In genomic region chr2:88764850-88765153, GRCh38 we compare ENCODE assay signal across 13 cellular contexts.
DNase-seq lines count a peak whose midpoint lies in the region; ATAC-seq and TF ChIP-seq lines count a peak whose summit lies in the region.
"Had no signal": no experiment of that assay in that cellular context is flagged by ENCODE, and none has a peak within 500 bp of the region (broad histone marks: within the 10 kb centered on the region; RNA-seq: fewer than 3 reads in every experiment).

No MANE protein-coding gene starts in this region.

- H3K27me3 ChIP-seq in right cardiac atrium (ENCODE audit: control insufficient read depth, insufficient read depth), result no peaks in the 10 kb centered on the region
- peaks cover 0 to 10% of the 10 kb centered on the region in 2 donors for H3K27me3 ChIP-seq in uterus

- TF ChIP-seq POLR2A in uterus (IDR thresholded peaks at IDR 0.05), result no peak

- H3K9me3 ChIP-seq in right cardiac atrium (ENCODE audit: control insufficient read depth, low read length) (no peaks in the 10 kb centered on the region), uterus (no peaks in the 10 kb centered on the region)

- H3K27ac Mint-ChIP-seq in IgD-negative memory B cell, result peak overlapping the region in 1 of 3 donors; percentile 5
- H3K27ac Mint-ChIP-seq: activated CD4-positive, alpha-beta memory T cell treated with anti-CD3 and anti-CD28 coated beads, Interleukin-2, amount 10 ng/mL, durations not matched to agents 7 days and 5 days; activated naive CD4-positive, alpha-beta T cell treated with anti-CD3 and anti-CD28 coated beads for 36 hours; CD4-positive, CD25-positive, alpha-beta regulatory T cell; stimulated activated effector memory CD8-positive, alpha-beta T cell treated with anti-CD3 and anti-CD28 coated beads, Interleukin-12 subunit alpha, Interleukin-12 subunit beta, amount 100 ng/mL, for 72 hours had no signal

- H3K4me1 ChIP-seq in right cardiac atrium (ENCODE audit: control insufficient read depth, insufficient read depth, low read length) (no peaks in the 10 kb centered on the region), uterus (peaks cover 0 to 8% of the 10 kb centered on the region in 2 donors)

- 15% methylated on average over 22 of the region's 22 CpGs for WGBS in right cardiac atrium

- no peaks in the 10 kb centered on the region for H3K36me3 Mint-ChIP-seq in IgD-negative memory B cell
- H3K36me3 Mint-ChIP-seq: stimulated activated effector memory CD8-positive, alpha-beta T cell treated with anti-CD3 and anti-CD28 coated beads, Interleukin-12 subunit alpha, Interleukin-12 subunit beta, amount 100 ng/mL, for 72 hours had no signal

- no peaks in the 10 kb centered on the region for H3K36me3 ChIP-seq in uterus

- intact Hi-C loops in right cardiac atrium (cut with DNase I) (no loop called here), uterus (cut with DNase I; ENCODE audit: low total_unique reads) (no loop called here)

- peak overlapping the region; percentile 0 for H3K4me3 ChIP-seq in right cardiac atrium (ENCODE audit: low read length)
- peak overlapping the region; percentile 46 for H3K4me3 ChIP-seq in skeletal muscle cell (ENCODE audit: low read depth, low read length)
- H3K4me3 ChIP-seq in uterus, result no peak overlapping the region

- peaks cover 4 to 7% (median 6%) of the 10 kb centered on the region in 3 donors for H3K4me1 Mint-ChIP-seq in IgD-negative memory B cell

- H3K27ac ChIP-seq in right cardiac atrium (ENCODE audit: low read length) (no peak overlapping the region), uterus (no peak overlapping the region)

- ATAC-seq in GM19023 (IDR thresholded peaks at IDR 0.05; ENCODE audit: unreplicated experiment), result peak; percentile 5
- no peak for ATAC-seq in right cardiac atrium
- no peak for ATAC-seq in GM21825 (IDR thresholded peaks at IDR 0.05; ENCODE audit: unreplicated experiment)
- ATAC-seq: HCT116; stimulated activated effector memory CD8-positive, alpha-beta T cell treated with anti-CD3 and anti-CD28 coated beads, Interleukin-12 subunit alpha, Interleukin-12 subunit beta, amount 100 ng/mL, for 72 hours had no signal

- TF ChIP-seq CTCF in uterus (IDR thresholded peaks at IDR 0.05), result no peak

- peak overlapping the region; percentile 25 to 71 (median 50) for H3K4me3 Mint-ChIP-seq in IgD-negative memory B cell
- H3K4me3 Mint-ChIP-seq: activated CD4-positive, alpha-beta memory T cell treated with anti-CD3 and anti-CD28 coated beads, Interleukin-2, amount 10 ng/mL, durations not matched to agents 7 days and 5 days had no signal

- DNase-seq in right cardiac atrium (no peak), skeletal muscle cell (ENCODE audit: low read depth) (no peak), NCI-H1436 treated with DMSO at 0.1 percent for 48 hours (lab: John Stamatoyannopoulos, UW) (no peak), uterus (no peak)
- DNase-seq: activated CD4-positive, alpha-beta memory T cell treated with anti-CD3 and anti-CD28 coated beads, Interleukin-2, amount 10 ng/mL, durations not matched to agents 7 days and 5 days; activated naive CD4-positive, alpha-beta T cell treated with anti-CD3 and anti-CD28 coated beads for 36 hours; CD4-positive, CD25-positive, alpha-beta regulatory T cell; NCI-H2107 had no signal

- peaks cover 0 to 3% (median 1%) of the 10 kb centered on the region in 3 donors for H3K9me3 Mint-ChIP-seq in IgD-negative memory B cell
- H3K9me3 Mint-ChIP-seq: stimulated activated effector memory CD8-positive, alpha-beta T cell treated with anti-CD3 and anti-CD28 coated beads, Interleukin-12 subunit alpha, Interleukin-12 subunit beta, amount 100 ng/mL, for 72 hours had no signal

- H3K27me3 Mint-ChIP-seq in IgD-negative memory B cell, result peaks cover 9% of the 10 kb centered on the region

Comparison
In these comparisons a context has a peak if more than half of its experiments do, and no peak if none do; other contexts are left out.
1. H3K4me3 ChIP-seq: peak in right cardiac atrium (single experiment) and skeletal muscle cell (single experiment); none in uterus (0 of 2).